Comparison of ENCODE assay signal across 2 cellular contexts in genomic region chr12:104952816-104953215, GRCh38.
TF ChIP-seq lines count a peak whose summit lies in the region.

No MANE protein-coding gene starts in this region.

TF ChIP-seq in A549, 52 proteins besides CTCF, POLR2A, EP300 and RAD21 (continued from another document):
- TF ChIP-seq, protein P1, sequence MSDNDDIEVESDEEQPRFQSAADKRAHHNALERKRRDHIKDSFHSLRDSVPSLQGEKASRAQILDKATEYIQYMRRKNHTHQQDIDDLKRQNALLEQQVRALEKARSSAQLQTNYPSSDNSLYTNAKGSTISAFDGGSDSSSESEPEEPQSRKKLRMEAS (IDR thresholded peaks at IDR 0.05): 0 out of 2 replicates have a peak, but pooled peaks have one; percentile 21
- TF ChIP-seq HDAC2 (IDR thresholded peaks at IDR 0.05) (no peak), ZC3H11A (IDR thresholded peaks at IDR 0.05) (no peak)

TF ChIP-seq in HEK293, 187 proteins besides CTCF, POLR2A, EP300 and RAD21 (continued from another document):
- no peak for TF ChIP-seq PRDM2 (tag by site-specific recombination; IDR thresholded peaks at IDR 0.05; ENCODE audit: borderline replicate concordance)
- TF ChIP-seq REPIN1 (tag by site-specific recombination; IDR thresholded peaks at IDR 0.05; ENCODE audit: low read depth): no peak
- TF ChIP-seq ZXDB (tag by site-specific recombination; IDR thresholded peaks at IDR 0.05): 0 out of 2 replicates have a peak, but pooled peaks have one; percentile 28
- TF ChIP-seq ZBTB20 (tag by site-specific recombination; IDR thresholded peaks at IDR 0.05): peak; percentile 54; the same call in 1 of the 2 replicates
- TF ChIP-seq WT1 (tag by site-specific recombination; IDR thresholded peaks at IDR 0.05): no peak
- no peak for TF ChIP-seq ZNF670 (tag by site-specific recombination; IDR thresholded peaks at IDR 0.05; ENCODE audit: low read depth)
